In the genomic region with DNA sequence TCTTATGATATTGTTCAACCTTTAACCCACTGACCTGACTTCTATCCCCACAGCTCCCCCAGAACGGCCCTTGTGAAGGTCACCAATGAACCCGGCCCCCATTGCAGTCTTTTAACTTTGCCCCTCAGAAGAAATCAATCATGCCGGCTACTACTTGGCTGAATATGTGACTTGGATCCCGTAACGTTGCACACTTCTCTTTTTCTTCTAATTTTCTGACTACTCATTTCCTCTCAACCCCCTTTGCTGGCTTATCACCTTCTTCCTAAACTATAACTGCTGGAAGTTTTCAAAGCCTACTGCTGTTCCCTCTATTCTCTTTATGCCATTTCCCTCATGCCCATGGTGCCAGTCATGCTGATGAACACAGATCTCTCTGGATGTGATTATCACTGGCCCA, we compare ENCODE assay signal across 20 cellular contexts.
DNase-seq lines count a peak whose midpoint lies in the region; ATAC-seq, FAIRE-seq and TF ChIP-seq lines count a peak whose summit lies in the region.
"Had no signal": no experiment of that assay in that cellular context is flagged by ENCODE, and none has a peak within 500 bp of the region (broad histone marks: within the 10 kb centered on the region; RNA-seq: fewer than 3 reads in every experiment).

No MANE protein-coding gene starts in this region.

- H3K4me3 ChIP-seq in KMS-11 (IDR thresholded peaks at IDR 0.05; ENCODE audit: insufficient read depth, low read depth, low read length), result no peak overlapping the region
- H3K4me3 ChIP-seq in bronchial epithelial cell (ENCODE audit: low read depth, low read length), result no peak overlapping the region
- H3K4me3 ChIP-seq: gastroesophageal sphincter, suprapubic skin had no signal

- no peaks in the 10 kb centered on the region for H4K20me1 ChIP-seq in KMS-11 (ENCODE audit: insufficient read depth)

- H3K36me3 Mint-ChIP-seq in CD14-positive monocyte, result no peaks in the 10 kb centered on the region
- H3K36me3 Mint-ChIP-seq in WTC11, result no peaks in the 10 kb centered on the region

- no peak overlapping the region for H3K27ac Mint-ChIP-seq in CD14-positive monocyte
- no peak overlapping the region for H3K27ac Mint-ChIP-seq in WTC11
- H3K27ac Mint-ChIP-seq: activated naive CD8-positive, alpha-beta T cell treated with anti-CD3 and anti-CD28 coated beads, Interleukin-2, amount 50 U/mL, for 24 hours; activated T-cell treated with anti-CD3 and anti-CD28 coated beads, Interleukin-2, amount 50 U/mL, for 72 hours; nephron; T-helper 1 cell treated with Interleukin-12 subunit alpha and Interleukin-12 subunit beta and Interleukin-4 antibody, amounts not matched to agents 30 μg/mL and 1 μg/mL, for 36 hours had no signal

- no peaks in the 10 kb centered on the region for H3K27me3 ChIP-seq in KMS-11 (ENCODE audit: insufficient read depth, low read depth)
- H3K27me3 ChIP-seq in bronchial epithelial cell (ENCODE audit: control insufficient read depth, insufficient read depth, low read length), result no peaks in the 10 kb centered on the region
- H3K27me3 ChIP-seq: BE2C, gastroesophageal sphincter, suprapubic skin had no signal

- H2AFZ ChIP-seq in KMS-11 (ENCODE audit: low read depth), result no peak overlapping the region

- H3K4me1 Mint-ChIP-seq in CD14-positive monocyte, result peaks cover 4% of the 10 kb centered on the region
- peaks cover 11% of the 10 kb centered on the region for H3K4me1 Mint-ChIP-seq in WTC11
- H3K4me1 Mint-ChIP-seq: activated naive CD8-positive, alpha-beta T cell treated with anti-CD3 and anti-CD28 coated beads, Interleukin-2, amount 50 U/mL, for 24 hours; central memory CD8-positive, alpha-beta T cell had no signal

- H3K9ac ChIP-seq in KMS-11, result no peak overlapping the region

- H3K4me1 ChIP-seq in KMS-11 (ENCODE audit: low read depth, poor library complexity, severe bottlenecking), result peaks cover 30% of the 10 kb centered on the region
- H3K4me1 ChIP-seq: BE2C had no signal

- H3K79me2 ChIP-seq in KMS-11 (ENCODE audit: insufficient read depth, low read depth), result no peaks in the 10 kb centered on the region

- peaks cover 0 to 2% (median 0%) of the 10 kb centered on the region in 7 donors for H3K9me3 Mint-ChIP-seq in CD14-positive monocyte
- H3K9me3 Mint-ChIP-seq in WTC11, result 0 out of 2 replicates have a peak, but pooled peaks cover 3% of the 10 kb centered on the region
- H3K9me3 Mint-ChIP-seq: activated naive CD8-positive, alpha-beta T cell treated with anti-CD3 and anti-CD28 coated beads, Interleukin-2, amount 50 U/mL, for 24 hours; activated T-cell treated with anti-CD3 and anti-CD28 coated beads, Interleukin-2, amount 50 U/mL, for 72 hours; central memory CD8-positive, alpha-beta T cell; nephron; T-helper 1 cell treated with Interleukin-12 subunit alpha and Interleukin-12 subunit beta and Interleukin-4 antibody, amounts not matched to agents 30 μg/mL and 1 μg/mL, for 36 hours had no signal

- intact Hi-C loops in CD14-positive monocyte (cut with micrococcal nuclease), result no loop called here

- CTCF ChIA-PET in WTC11 (lab: Charles Lee), result no interaction called here

- H3K27me3 Mint-ChIP-seq in CD14-positive monocyte (ENCODE audit: low read depth in 3 of 3) (peaks cover 0 to 3% (median 0%) of the 10 kb centered on the region in 3 donors), WTC11 (ENCODE audit: low read depth) (no peaks in the 10 kb centered on the region)
- H3K27me3 Mint-ChIP-seq: activated naive CD8-positive, alpha-beta T cell treated with anti-CD3 and anti-CD28 coated beads, Interleukin-2, amount 50 U/mL, for 24 hours had no signal

- ATAC-seq in GM19043 (IDR thresholded peaks at IDR 0.05; ENCODE audit: low read depth, unreplicated experiment), result peak; percentile 10
- ATAC-seq in HG02642 (IDR thresholded peaks at IDR 0.05; ENCODE audit: poor library complexity, unreplicated experiment), result peak; percentile 13
- no peak for ATAC-seq in WTC11
- ATAC-seq: activated naive CD8-positive, alpha-beta T cell treated with anti-CD3 and anti-CD28 coated beads, Interleukin-2, amount 50 U/mL, for 24 hours; activated T-cell treated with anti-CD3 and anti-CD28 coated beads, Interleukin-2, amount 50 U/mL, for 72 hours; gastroesophageal sphincter had no signal

- H3K27ac ChIP-seq in KMS-11, result no peak overlapping the region
- H3K27ac ChIP-seq: gastroesophageal sphincter, suprapubic skin had no signal

- POLR2A ChIA-PET in WTC11 (lab: Charles Lee), result no interaction called here

- H3K36me3 ChIP-seq in KMS-11 (ENCODE audit: insufficient read depth) (no peaks in the 10 kb centered on the region), bronchial epithelial cell (ENCODE audit: control insufficient read depth, insufficient read depth, low read length) (no peaks in the 10 kb centered on the region)
- H3K36me3 ChIP-seq: BE2C, gastroesophageal sphincter, suprapubic skin had no signal

- FAIRE-seq in bronchial epithelial cell (lab: Jason Lieb, UNC), result peak; percentile 28
- FAIRE-seq: endothelial cell of umbilical vein had no signal

- TF ChIP-seq CTCF in KMS-11 (conservative IDR thresholded peaks at IDR 0.05; ENCODE audit: low read depth, low read length), result no peak
- no peak for TF ChIP-seq CTCF in bronchial epithelial cell (IDR thresholded peaks at IDR 0.05; ENCODE audit: insufficient read depth, low read length, severe bottlenecking)
- no peak for TF ChIP-seq CTCF in CD14-positive monocyte (IDR thresholded peaks at IDR 0.05)
- TF ChIP-seq CTCF in WTC11 (IDR thresholded peaks at IDR 0.05), result no peak

- peak overlapping the region; percentile 26; the same call in 1 of the 2 replicates for H3K4me2 ChIP-seq in KMS-11

- H3K4me3 Mint-ChIP-seq in CD14-positive monocyte, result no peak overlapping the region
- no peak overlapping the region for H3K4me3 Mint-ChIP-seq in WTC11
- H3K4me3 Mint-ChIP-seq: activated naive CD8-positive, alpha-beta T cell treated with anti-CD3 and anti-CD28 coated beads, Interleukin-2, amount 50 U/mL, for 24 hours; activated T-cell treated with anti-CD3 and anti-CD28 coated beads, Interleukin-2, amount 50 U/mL, for 72 hours; central memory CD8-positive, alpha-beta T cell; nephron; T-helper 1 cell treated with Interleukin-12 subunit alpha and Interleukin-12 subunit beta and Interleukin-4 antibody, amounts not matched to agents 30 μg/mL and 1 μg/mL, for 36 hours had no signal

- DNase-seq in bronchial epithelial cell (ENCODE audit: low read depth) (no peak), H4 (ENCODE audit: low spot score) (no peak), CD14-positive monocyte (ENCODE audit: low spot score) (no peak), WTC11 (ENCODE audit: low spot score) (no peak), NCI-H146 (lab: John Stamatoyannopoulos, UW) (no peak)
- DNase-seq: activated CD4-positive, alpha-beta T cell treated with anti-CD3 and anti-CD28 coated beads, Interleukin-2, amount 50 U/mL, for 4 hours; activated naive CD8-positive, alpha-beta T cell treated with anti-CD3 and anti-CD28 coated beads, Interleukin-2, amount 50 U/mL, for 24 hours; activated T-cell treated with anti-CD3 and anti-CD28 coated beads, Interleukin-2, amount 50 U/mL, for 72 hours; BE2C; NCI-H1694; RPMI8226 had no signal

TF ChIP-seq in WTC11, 78 proteins besides CTCF, POLR2A, EP300 and RAD21 (continues in another document):
- TF ChIP-seq, protein P1, sequence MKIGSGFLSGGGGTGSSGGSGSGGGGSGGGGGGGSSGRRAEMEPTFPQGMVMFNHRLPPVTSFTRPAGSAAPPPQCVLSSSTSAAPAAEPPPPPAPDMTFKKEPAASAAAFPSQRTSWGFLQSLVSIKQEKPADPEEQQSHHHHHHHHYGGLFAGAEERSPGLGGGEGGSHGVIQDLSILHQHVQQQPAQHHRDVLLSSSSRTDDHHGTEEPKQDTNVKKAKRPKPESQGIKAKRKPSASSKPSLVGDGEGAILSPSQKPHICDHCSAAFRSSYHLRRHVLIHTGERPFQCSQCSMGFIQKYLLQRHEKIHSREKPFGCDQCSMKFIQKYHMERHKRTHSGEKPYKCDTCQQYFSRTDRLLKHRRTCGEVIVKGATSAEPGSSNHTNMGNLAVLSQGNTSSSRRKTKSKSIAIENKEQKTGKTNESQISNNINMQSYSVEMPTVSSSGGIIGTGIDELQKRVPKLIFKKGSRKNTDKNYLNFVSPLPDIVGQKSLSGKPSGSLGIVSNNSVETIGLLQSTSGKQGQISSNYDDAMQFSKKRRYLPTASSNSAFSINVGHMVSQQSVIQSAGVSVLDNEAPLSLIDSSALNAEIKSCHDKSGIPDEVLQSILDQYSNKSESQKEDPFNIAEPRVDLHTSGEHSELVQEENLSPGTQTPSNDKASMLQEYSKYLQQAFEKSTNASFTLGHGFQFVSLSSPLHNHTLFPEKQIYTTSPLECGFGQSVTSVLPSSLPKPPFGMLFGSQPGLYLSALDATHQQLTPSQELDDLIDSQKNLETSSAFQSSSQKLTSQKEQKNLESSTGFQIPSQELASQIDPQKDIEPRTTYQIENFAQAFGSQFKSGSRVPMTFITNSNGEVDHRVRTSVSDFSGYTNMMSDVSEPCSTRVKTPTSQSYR (CRISPR knock-in tag; IDR thresholded peaks at IDR 0.05), result no peak
- TF ChIP-seq RELA (CRISPR knock-in tag; IDR thresholded peaks at IDR 0.05; ENCODE audit: borderline replicate concordance) (no peak), TEAD4 (CRISPR knock-in tag; IDR thresholded peaks at IDR 0.05) (no peak)
- TF ChIP-seq, protein P2, sequence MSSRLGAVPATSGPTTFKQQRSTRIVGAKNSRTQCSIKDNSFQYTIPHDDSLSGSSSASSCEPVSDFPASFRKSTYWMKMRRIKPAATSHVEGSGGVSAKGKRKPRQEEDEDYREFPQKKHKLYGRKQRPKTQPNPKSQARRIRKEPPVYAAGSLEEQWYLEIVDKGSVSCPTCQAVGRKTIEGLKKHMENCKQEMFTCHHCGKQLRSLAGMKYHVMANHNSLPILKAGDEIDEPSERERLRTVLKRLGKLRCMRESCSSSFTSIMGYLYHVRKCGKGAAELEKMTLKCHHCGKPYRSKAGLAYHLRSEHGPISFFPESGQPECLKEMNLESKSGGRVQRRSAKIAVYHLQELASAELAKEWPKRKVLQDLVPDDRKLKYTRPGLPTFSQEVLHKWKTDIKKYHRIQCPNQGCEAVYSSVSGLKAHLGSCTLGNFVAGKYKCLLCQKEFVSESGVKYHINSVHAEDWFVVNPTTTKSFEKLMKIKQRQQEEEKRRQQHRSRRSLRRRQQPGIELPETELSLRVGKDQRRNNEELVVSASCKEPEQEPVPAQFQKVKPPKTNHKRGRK (CRISPR knock-in tag; IDR thresholded peaks at IDR 0.05; ENCODE audit: borderline replicate concordance), result no peak
- TF ChIP-seq, protein P3, sequence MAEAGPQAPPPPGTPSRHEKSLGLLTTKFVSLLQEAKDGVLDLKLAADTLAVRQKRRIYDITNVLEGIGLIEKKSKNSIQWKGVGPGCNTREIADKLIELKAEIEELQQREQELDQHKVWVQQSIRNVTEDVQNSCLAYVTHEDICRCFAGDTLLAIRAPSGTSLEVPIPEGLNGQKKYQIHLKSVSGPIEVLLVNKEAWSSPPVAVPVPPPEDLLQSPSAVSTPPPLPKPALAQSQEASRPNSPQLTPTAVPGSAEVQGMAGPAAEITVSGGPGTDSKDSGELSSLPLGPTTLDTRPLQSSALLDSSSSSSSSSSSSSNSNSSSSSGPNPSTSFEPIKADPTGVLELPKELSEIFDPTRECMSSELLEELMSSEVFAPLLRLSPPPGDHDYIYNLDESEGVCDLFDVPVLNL (CRISPR knock-in tag; IDR thresholded peaks at IDR 0.05; ENCODE audit: borderline replicate concordance, low read depth), result no peak
